In genomic region chr16:74606521-74607309, GRCh38 we compare ENCODE assay signal across 8 cellular contexts. TPM values are rescaled to one million over a fixed set of nuclear protein-coding genes. Genes with fewer than 3 reads are reported as not detected.
DNase-seq lines count a peak whose midpoint lies in the region; ATAC-seq and TF ChIP-seq lines count a peak whose summit lies in the region.

TSS of gene GLG1 (minus strand) at chr16:74607114. CDS start at chr16:74607094, 20 bp downstream.

- peak within 1 kb of the TSS; percentile 90 for H2AFZ ChIP-seq in neural cell (ENCODE audit: low read depth, low read length)

- H4K20me1 ChIP-seq in neural cell (ENCODE audit: insufficient read depth): no peaks in the 10 kb centered on the region

- no peak for TF ChIP-seq CTCF in fibroblast of the aortic adventitia (IDR thresholded peaks at IDR 0.05; ENCODE audit: insufficient read depth, low read length)
- TF ChIP-seq CTCF in neural cell (IDR thresholded peaks at IDR 0.05; ENCODE audit: poor library complexity, severe bottlenecking): peak; percentile 27

- no peaks in the 10 kb centered on the region for H3K9me2 ChIP-seq in neural cell (ENCODE audit: insufficient read depth, low read length)

- DNase-seq in Daoy (ENCODE audit: low read depth) (peak; percentile 91), fibroblast of the aortic adventitia (ENCODE audit: low read depth) (peak; percentile 86)
- DNase-seq in activated effector memory CD4-positive, alpha-beta T cell treated with anti-CD3 and anti-CD28 coated beads, Interleukin-2, amount 50 U/mL, for 16 hours: peak; percentile 97
- peak; percentile 88 to 90 for DNase-seq in stimulated activated naive CD8-positive, alpha-beta T cell treated with anti-CD3 and anti-CD28 coated beads, Interleukin-15, amount 100 ng/mL, for 72 hours

- H3F3A ChIP-seq in neural cell (ENCODE audit: insufficient read depth, low read length, poor library complexity, severe bottlenecking): no peaks in the 10 kb centered on the region

- H3K9me3 Mint-ChIP-seq in stimulated activated naive CD8-positive, alpha-beta T cell treated with anti-CD3 and anti-CD28 coated beads, Interleukin-15, amount 100 ng/mL, for 72 hours: no peaks in the 10 kb centered on the region

- peaks cover 55% of the 10 kb centered on the region for H3K4me1 Mint-ChIP-seq in stimulated activated naive CD8-positive, alpha-beta T cell treated with anti-CD3 and anti-CD28 coated beads, Interleukin-15, amount 100 ng/mL, for 72 hours

- H3K4me3 ChIP-seq in fibroblast of the aortic adventitia (ENCODE audit: low read depth, low read length) (peak within 1 kb of the TSS; percentile 92), neural cell (ENCODE audit: low read length) (peak within 1 kb of the TSS; percentile 99)

- peak; percentile 26 for TF ChIP-seq RAD21 in neural cell (conservative IDR thresholded peaks at IDR 0.05)

- H3K27ac ChIP-seq in KOPT-K1 (ENCODE audit: low read depth, low read length, poor library complexity, severe bottlenecking) (peak within 1 kb of the TSS; percentile 66), neural cell (ENCODE audit: low read length) (peak within 1 kb of the TSS; percentile 94)

- peak within 1 kb of the TSS; percentile 96 for H3K9ac ChIP-seq in neural cell (ENCODE audit: low read length)

- TF ChIP-seq EP300 in neural cell (conservative IDR thresholded peaks at IDR 0.05; ENCODE audit: poor library complexity, severe bottlenecking): peak; percentile 22

- peak; percentile 97 for ATAC-seq in GM21825 (IDR thresholded peaks at IDR 0.05; ENCODE audit: unreplicated experiment)
- ATAC-seq in stimulated activated naive CD8-positive, alpha-beta T cell treated with anti-CD3 and anti-CD28 coated beads, Interleukin-15, amount 100 ng/mL, for 72 hours: peak; percentile 95

- H3K36me3 ChIP-seq in KOPT-K1 (ENCODE audit: insufficient read depth, low read length) (no peaks in the 10 kb centered on the region), neural cell (ENCODE audit: insufficient read depth, low read length) (no peaks in the 10 kb centered on the region)

- peak within 1 kb of the TSS; percentile 76 for H3K4me2 ChIP-seq in neural cell (ENCODE audit: low read length)

- H3K79me2 ChIP-seq in neural cell (replicated peaks; ENCODE audit: insufficient read depth, low read length): peaks cover 44% of the 10 kb centered on the region

- TF ChIP-seq POLR2A in Raji (IDR thresholded peaks at IDR 0.05; ENCODE audit: insufficient read depth, low read depth, low read length): peak; percentile 97

- H3K9me3 ChIP-seq in KOPT-K1 (ENCODE audit: insufficient read depth, low read length, poor library complexity, severe bottlenecking): no peaks in the 10 kb centered on the region
- no peaks in the 10 kb centered on the region for H3K9me3 ChIP-seq in neural cell (ENCODE audit: low read length)

- no peaks in the 10 kb centered on the region for H3K27me3 Mint-ChIP-seq in stimulated activated naive CD8-positive, alpha-beta T cell treated with anti-CD3 and anti-CD28 coated beads, Interleukin-15, amount 100 ng/mL, for 72 hours

- H3K4me3 Mint-ChIP-seq in stimulated activated naive CD8-positive, alpha-beta T cell treated with anti-CD3 and anti-CD28 coated beads, Interleukin-15, amount 100 ng/mL, for 72 hours: peak within 1 kb of the TSS; percentile 93

- H3K27me3 ChIP-seq in neural cell (ENCODE audit: insufficient read depth, low read depth, low read length): no peaks in the 10 kb centered on the region

- peak within 1 kb of the TSS; percentile 98 for H3K27ac Mint-ChIP-seq in stimulated activated naive CD8-positive, alpha-beta T cell treated with anti-CD3 and anti-CD28 coated beads, Interleukin-15, amount 100 ng/mL, for 72 hours

TF ChIP-seq in neural cell, 6 proteins besides CTCF, POLR2A, EP300 and RAD21:
- TF ChIP-seq TAF1 (IDR thresholded peaks at IDR 0.05; ENCODE audit: low read depth): peak; percentile 91
- peak; percentile 38 for TF ChIP-seq SMC3 (conservative IDR thresholded peaks at IDR 0.05; ENCODE audit: poor library complexity)
- no peak for TF ChIP-seq EZH2 (IDR thresholded peaks at IDR 0.05; ENCODE audit: borderline replicate concordance, insufficient read depth, low read length, poor library complexity, severe bottlenecking)
- TF ChIP-seq REST (IDR thresholded peaks at IDR 0.05; ENCODE audit: borderline replicate concordance): peak; percentile 84
- peak; percentile 79 for TF ChIP-seq MXI1 (conservative IDR thresholded peaks at IDR 0.05; ENCODE audit: poor library complexity, severe bottlenecking)
- TF ChIP-seq POLR2AphosphoS5 (IDR thresholded peaks at IDR 0.05): peak; percentile 97
TF ChIP-seq in neural cell: peak in this region for 5.

RNA-seq across cellular contexts. Expression of gene GLG1, which starts in this region (rescaled TPM):
- total RNA-seq in Daoy (2014; rRNA removed; shearing (Covaris generic)): 31.4 and 34.5 TPM in 2 replicates
- 119 and 188 TPM in 2 replicates for total RNA-seq in fibroblast of the aortic adventitia (ENCODE audit: low replicate concordance)
- 36.6 and 40.2 TPM in 2 replicates for polyA plus RNA-seq in neural cell
- 123 and 132 TPM in 2 replicates for polyA minus RNA-seq in neural cell

Comparison
In these comparisons a context has a peak if more than half of its experiments do, and no peak if none do; other contexts are left out.
1. Peak in every context shown above with its lines: DNase-seq, ATAC-seq, H3K4me3 ChIP-seq and H3K27ac ChIP-seq.